In the genomic region with DNA sequence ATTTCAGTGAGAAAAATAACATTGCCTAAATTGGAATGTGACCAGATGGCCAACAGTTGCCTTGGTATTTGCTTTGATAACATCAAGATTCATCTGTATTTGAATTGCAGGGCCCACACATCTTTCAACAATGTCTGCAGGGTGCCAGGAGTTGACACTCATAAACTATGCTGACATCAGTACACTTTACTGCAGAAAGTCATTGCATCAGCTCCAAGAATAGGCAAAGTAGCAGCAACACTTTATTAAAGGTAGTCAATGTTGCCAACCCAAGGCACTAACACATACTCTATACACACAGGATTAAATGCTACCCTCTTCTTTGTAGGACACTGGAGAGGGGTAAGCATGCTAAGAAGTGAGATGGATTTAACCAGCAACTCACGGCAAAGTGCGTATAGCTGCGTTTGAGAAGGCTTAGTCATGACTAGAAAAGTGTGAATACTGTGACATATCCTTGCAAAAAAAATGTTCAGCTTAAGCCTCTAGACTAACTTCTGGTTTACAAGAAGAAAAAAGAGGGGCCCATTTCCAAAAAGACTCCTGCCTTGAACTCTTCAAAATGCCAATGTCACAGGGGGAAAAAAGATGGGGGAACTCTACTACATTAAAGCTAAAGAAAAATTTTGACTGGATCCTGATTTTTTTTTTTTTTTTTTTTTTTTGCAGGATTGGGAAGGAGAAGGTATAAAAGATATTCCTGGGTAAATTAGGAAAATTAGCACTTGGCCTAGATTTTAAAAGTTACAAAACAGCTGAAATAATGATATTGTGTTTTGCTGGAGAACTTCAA, we compare ENCODE assay signal across 1 cellular context.
TF ChIP-seq lines count a peak whose summit lies in the region.

No MANE protein-coding gene starts in this region.

TF ChIP-seq in HEK293, 187 proteins besides CTCF, POLR2A, EP300 and RAD21 (continued from another document and continues in another):
- no peak for TF ChIP-seq PRDM2 (tag by site-specific recombination; IDR thresholded peaks at IDR 0.05; ENCODE audit: borderline replicate concordance)
- peak; percentile 95 for TF ChIP-seq ZXDB (tag by site-specific recombination; IDR thresholded peaks at IDR 0.05)
- no peak for TF ChIP-seq ZSCAN5A (tag by site-specific recombination; IDR thresholded peaks at IDR 0.05)
- peak; percentile 98 for TF ChIP-seq ZFP69B (tag by site-specific recombination; IDR thresholded peaks at IDR 0.05)
- TF ChIP-seq ZNF624 (tag by site-specific recombination; IDR thresholded peaks at IDR 0.05) = no peak
- TF ChIP-seq ZFHX2 (tag by site-specific recombination; conservative IDR thresholded peaks at IDR 0.05) = peak; percentile 76
- TF ChIP-seq HIC1 (tag by site-specific recombination; IDR thresholded peaks at IDR 0.05) = no peak
- TF ChIP-seq, protein P1, sequence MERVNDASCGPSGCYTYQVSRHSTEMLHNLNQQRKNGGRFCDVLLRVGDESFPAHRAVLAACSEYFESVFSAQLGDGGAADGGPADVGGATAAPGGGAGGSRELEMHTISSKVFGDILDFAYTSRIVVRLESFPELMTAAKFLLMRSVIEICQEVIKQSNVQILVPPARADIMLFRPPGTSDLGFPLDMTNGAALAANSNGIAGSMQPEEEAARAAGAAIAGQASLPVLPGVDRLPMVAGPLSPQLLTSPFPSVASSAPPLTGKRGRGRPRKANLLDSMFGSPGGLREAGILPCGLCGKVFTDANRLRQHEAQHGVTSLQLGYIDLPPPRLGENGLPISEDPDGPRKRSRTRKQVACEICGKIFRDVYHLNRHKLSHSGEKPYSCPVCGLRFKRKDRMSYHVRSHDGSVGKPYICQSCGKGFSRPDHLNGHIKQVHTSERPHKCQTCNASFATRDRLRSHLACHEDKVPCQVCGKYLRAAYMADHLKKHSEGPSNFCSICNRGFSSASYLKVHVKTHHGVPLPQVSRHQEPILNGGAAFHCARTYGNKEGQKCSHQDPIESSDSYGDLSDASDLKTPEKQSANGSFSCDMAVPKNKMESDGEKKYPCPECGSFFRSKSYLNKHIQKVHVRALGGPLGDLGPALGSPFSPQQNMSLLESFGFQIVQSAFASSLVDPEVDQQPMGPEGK (tag by site-specific recombination; IDR thresholded peaks at IDR 0.05) = peak; percentile 80
- no peak for TF ChIP-seq ZNF544 (tag by site-specific recombination; IDR thresholded peaks at IDR 0.05)
- TF ChIP-seq SP7 (tag by site-specific recombination; IDR thresholded peaks at IDR 0.05) = peak; percentile 98
- no peak for TF ChIP-seq ZNF791 (tag by site-specific recombination; IDR thresholded peaks at IDR 0.05)
- peak; percentile 83 for TF ChIP-seq OVOL3 (tag by site-specific recombination; IDR thresholded peaks at IDR 0.05)
- TF ChIP-seq KLF1 (tag by site-specific recombination; IDR thresholded peaks at IDR 0.05) = no peak
- TF ChIP-seq ZNF549 (tag by site-specific recombination; IDR thresholded peaks at IDR 0.05) = no peak
- TF ChIP-seq ZNF585B (tag by site-specific recombination; IDR thresholded peaks at IDR 0.05) = no peak
- no peak for TF ChIP-seq ZNF48 (tag by site-specific recombination; IDR thresholded peaks at IDR 0.05)
- TF ChIP-seq ZNF473 (tag by site-specific recombination; IDR thresholded peaks at IDR 0.05) = no peak
- peak; percentile 49; the same call in 1 of the 2 replicates for TF ChIP-seq ZNF184 (tag by site-specific recombination; IDR thresholded peaks at IDR 0.05)
- TF ChIP-seq MEIS1 (CRISPR knock-in tag; IDR thresholded peaks at IDR 0.05; ENCODE audit: borderline replicate concordance) = no peak
- peak; percentile 77 for TF ChIP-seq ZNF335 (tag by site-specific recombination; conservative IDR thresholded peaks at IDR 0.05)
- peak; percentile 96 for TF ChIP-seq FEZF1 (tag by site-specific recombination; IDR thresholded peaks at IDR 0.05)
- TF ChIP-seq ZNF404 (tag by site-specific recombination; IDR thresholded peaks at IDR 0.05) = no peak
- TF ChIP-seq ZSCAN30 (tag by site-specific recombination; IDR thresholded peaks at IDR 0.05) = peak; percentile 91
- no peak for TF ChIP-seq ZNF157 (tag by site-specific recombination; IDR thresholded peaks at IDR 0.05)
- no peak for TF ChIP-seq MYNN (tag by site-specific recombination; IDR thresholded peaks at IDR 0.05; ENCODE audit: borderline replicate concordance)
- TF ChIP-seq ZBTB8A (tag by site-specific recombination; IDR thresholded peaks at IDR 0.05) = peak; percentile 72
- no peak for TF ChIP-seq ZNF510 (tag by site-specific recombination; IDR thresholded peaks at IDR 0.05; ENCODE audit: insufficient replicate concordance)
- TF ChIP-seq ZNF416 (tag by site-specific recombination; IDR thresholded peaks at IDR 0.05) = no peak
- no peak for TF ChIP-seq ZNF677 (tag by site-specific recombination; IDR thresholded peaks at IDR 0.05)
- TF ChIP-seq BCL6B (tag by site-specific recombination; IDR thresholded peaks at IDR 0.05) = peak; percentile 67; the same call in 1 of the 2 replicates
- TF ChIP-seq ZNF626 (tag by site-specific recombination; IDR thresholded peaks at IDR 0.05) = no peak; the same call in 1 of the 2 replicates
- peak; percentile 99 for TF ChIP-seq ZEB2 (tag by site-specific recombination; IDR thresholded peaks at IDR 0.05)
- peak; percentile 66; the same call in 1 of the 2 replicates for TF ChIP-seq MZF1 (tag by site-specific recombination; IDR thresholded peaks at IDR 0.05; ENCODE audit: borderline replicate concordance)
- no peak for TF ChIP-seq ZNF114 (tag by site-specific recombination; IDR thresholded peaks at IDR 0.05)
- TF ChIP-seq, protein P2, sequence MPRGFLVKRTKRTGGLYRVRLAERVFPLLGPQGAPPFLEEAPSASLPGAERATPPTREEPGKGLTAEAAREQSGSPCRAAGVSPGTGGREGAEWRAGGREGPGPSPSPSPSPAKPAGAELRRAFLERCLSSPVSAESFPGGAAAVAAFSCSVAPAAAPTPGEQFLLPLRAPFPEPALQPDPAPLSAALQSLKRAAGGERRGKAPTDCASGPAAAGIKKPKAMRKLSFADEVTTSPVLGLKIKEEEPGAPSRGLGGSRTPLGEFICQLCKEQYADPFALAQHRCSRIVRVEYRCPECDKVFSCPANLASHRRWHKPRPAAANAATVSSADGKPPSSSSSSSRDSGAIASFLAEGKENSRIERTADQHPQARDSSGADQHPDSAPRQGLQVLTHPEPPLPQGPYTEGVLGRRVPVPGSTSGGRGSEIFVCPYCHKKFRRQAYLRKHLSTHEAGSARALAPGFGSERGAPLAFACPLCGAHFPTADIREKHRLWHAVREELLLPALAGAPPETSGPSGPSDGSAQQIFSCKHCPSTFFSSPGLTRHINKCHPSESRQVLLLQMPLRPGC (tag by site-specific recombination; IDR thresholded peaks at IDR 0.05) = peak; percentile 94
- peak; percentile 48; the same call in 1 of the 2 replicates for TF ChIP-seq ZNF10 (tag by site-specific recombination; IDR thresholded peaks at IDR 0.05)
- TF ChIP-seq ZNF621 (tag by site-specific recombination; IDR thresholded peaks at IDR 0.05) = no peak
- TF ChIP-seq, protein P3, sequence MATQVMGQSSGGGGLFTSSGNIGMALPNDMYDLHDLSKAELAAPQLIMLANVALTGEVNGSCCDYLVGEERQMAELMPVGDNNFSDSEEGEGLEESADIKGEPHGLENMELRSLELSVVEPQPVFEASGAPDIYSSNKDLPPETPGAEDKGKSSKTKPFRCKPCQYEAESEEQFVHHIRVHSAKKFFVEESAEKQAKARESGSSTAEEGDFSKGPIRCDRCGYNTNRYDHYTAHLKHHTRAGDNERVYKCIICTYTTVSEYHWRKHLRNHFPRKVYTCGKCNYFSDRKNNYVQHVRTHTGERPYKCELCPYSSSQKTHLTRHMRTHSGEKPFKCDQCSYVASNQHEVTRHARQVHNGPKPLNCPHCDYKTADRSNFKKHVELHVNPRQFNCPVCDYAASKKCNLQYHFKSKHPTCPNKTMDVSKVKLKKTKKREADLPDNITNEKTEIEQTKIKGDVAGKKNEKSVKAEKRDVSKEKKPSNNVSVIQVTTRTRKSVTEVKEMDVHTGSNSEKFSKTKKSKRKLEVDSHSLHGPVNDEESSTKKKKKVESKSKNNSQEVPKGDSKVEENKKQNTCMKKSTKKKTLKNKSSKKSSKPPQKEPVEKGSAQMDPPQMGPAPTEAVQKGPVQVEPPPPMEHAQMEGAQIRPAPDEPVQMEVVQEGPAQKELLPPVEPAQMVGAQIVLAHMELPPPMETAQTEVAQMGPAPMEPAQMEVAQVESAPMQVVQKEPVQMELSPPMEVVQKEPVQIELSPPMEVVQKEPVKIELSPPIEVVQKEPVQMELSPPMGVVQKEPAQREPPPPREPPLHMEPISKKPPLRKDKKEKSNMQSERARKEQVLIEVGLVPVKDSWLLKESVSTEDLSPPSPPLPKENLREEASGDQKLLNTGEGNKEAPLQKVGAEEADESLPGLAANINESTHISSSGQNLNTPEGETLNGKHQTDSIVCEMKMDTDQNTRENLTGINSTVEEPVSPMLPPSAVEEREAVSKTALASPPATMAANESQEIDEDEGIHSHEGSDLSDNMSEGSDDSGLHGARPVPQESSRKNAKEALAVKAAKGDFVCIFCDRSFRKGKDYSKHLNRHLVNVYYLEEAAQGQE (tag by site-specific recombination; IDR thresholded peaks at IDR 0.05) = no peak
- TF ChIP-seq GFI1B (tag by site-specific recombination; IDR thresholded peaks at IDR 0.05) = peak; percentile 79
